In genomic region chr5:154923441-154924430, GRCh38 we compare ENCODE assay signal across 33 cellular contexts. TPM values are rescaled to one million over a fixed set of nuclear protein-coding genes. Genes with fewer than 3 reads are reported as not detected.
DNase-seq lines count a peak whose midpoint lies in the region; ATAC-seq and TF ChIP-seq lines count a peak whose summit lies in the region.
"Had no signal": no experiment of that assay in that cellular context is flagged by ENCODE, and none has a peak within 500 bp of the region (broad histone marks: within the 10 kb centered on the region; RNA-seq: fewer than 3 reads in every experiment).

No MANE protein-coding gene starts in this region.

- H3K4me3 ChIP-seq in choroid plexus epithelial cell (ENCODE audit: low read depth, low read length) (no peak overlapping the region), OCI-LY7 (ENCODE audit: low read depth, low read length, poor library complexity, severe bottlenecking) (no peak overlapping the region)
- H3K4me3 ChIP-seq: body of pancreas, esophagus muscularis mucosa, HAP-1, upper lobe of left lung had no signal

- CTCF ChIA-PET in OCI-LY7 (lab: Charles Lee; ENCODE audit: unreplicated experiment) = no interaction called here

- intact Hi-C loops in OCI-LY7 (cut with micrococcal nuclease; ENCODE audit: unreplicated experiment) = no loop called here

- no peaks in the 10 kb centered on the region for H3K9me2 ChIP-seq in OCI-LY7 (ENCODE audit: insufficient read depth, low read length)

- POLR2A ChIA-PET in OCI-LY7 (lab: Charles Lee) = interaction anchor here (0.6 kb wide), 1 partner anchor 9 kb away, joined by 3 read pairs; no protein-coding TSS in a partner anchor

- H3K4me2 ChIP-seq in OCI-LY7 (ENCODE audit: low read length) = no peak overlapping the region

- TF ChIP-seq CTCF in choroid plexus epithelial cell (conservative IDR thresholded peaks at IDR 0.05; ENCODE audit: low read depth, low read length) (no peak), OCI-LY7 (conservative IDR thresholded peaks at IDR 0.05; ENCODE audit: low read length) (no peak)

- H3K9me3 ChIP-seq in OCI-LY7 (ENCODE audit: low read length) = no peaks in the 10 kb centered on the region
- H3K9me3 ChIP-seq: body of pancreas, esophagus muscularis mucosa, HAP-1, upper lobe of left lung had no signal

- H4K20me1 ChIP-seq in OCI-LY7 (ENCODE audit: insufficient read depth, low read length) = peaks cover 7% of the 10 kb centered on the region; the same call in 1 of the 2 replicates

- no peaks in the 10 kb centered on the region for H3K4me1 ChIP-seq in OCI-LY7 (ENCODE audit: insufficient read depth, low read length, poor library complexity, severe bottlenecking)
- H3K4me1 ChIP-seq: body of pancreas, esophagus muscularis mucosa, HAP-1, upper lobe of left lung had no signal

- no peaks in the 10 kb centered on the region for H3K79me2 ChIP-seq in OCI-LY7 (ENCODE audit: insufficient read depth, low read depth, low read length)

- no peak overlapping the region for H2AFZ ChIP-seq in OCI-LY7 (ENCODE audit: low read length)

- DNase-seq in Daoy (ENCODE audit: low read depth) (peak; percentile 19), M059J (ENCODE audit: low read depth) (peak; percentile 8), choroid plexus epithelial cell (ENCODE audit: low read depth) (peak; percentile 32), kidney tubule cell (ENCODE audit: low spot score) (peak; percentile 25), activated gamma-delta T cell (lab: John Stamatoyannopoulos, UW) (no peak), OCI-LY7 (ENCODE audit: low spot score) (no peak), NOMO-1 treated with dmso at 0.1 percent for 144 hours (lab: John Stamatoyannopoulos, UW; ENCODE audit: unreplicated experiment) (no peak)
- DNase-seq: activated CD4-positive, alpha-beta T cell treated with anti-CD3 and anti-CD28 coated beads, Interleukin-2, amount 10 ng/mL, durations not matched to agents 24 days and 14 days; activated effector memory CD4-positive, alpha-beta T cell treated with anti-CD3 and anti-CD28 coated beads, Interleukin-2, amount 50 U/mL, for 16 hours; activated naive CD8-positive, alpha-beta T cell treated with anti-CD3 and anti-CD28 coated beads for 36 hours; activated T-cell treated with anti-CD3 and anti-CD28 coated beads, Interleukin-2, amount 50 U/mL, for 1 hour; body of pancreas; C1 segment of cervical spinal cord; Calu3; cerebellar nuclear complex; DMS79 treated with DMSO at 0.1 percent for 48 hours; hippocampal formation; Karpas-422; left colon; NCI-H1417 treated with DMSO at 0.1 percent for 48 hours; NCI-H2081 treated with DMSO at 0.1 percent for 48 hours; NCI-H226; NCI-H69; nephron progenitor cell; SIG-M5; stimulated activated naive B cell treated with anti-CD40 and anti-IgM and Interleukin-4, amounts not matched to agents 10 μg/mL and 1 μg/mL and 100 μg/mL, for 72 hours; SW 1271; T1000; upper lobe of left lung had no signal

- H3K36me3 ChIP-seq in OCI-LY7 (ENCODE audit: insufficient read depth, low read length) = peaks cover 87% of the 10 kb centered on the region

- H3K27ac ChIP-seq in OCI-LY7 (ENCODE audit: low read depth, low read length, poor library complexity, severe bottlenecking) = no peak overlapping the region
- H3K27ac ChIP-seq: body of pancreas, esophagus muscularis mucosa, upper lobe of left lung had no signal

- no peak for ATAC-seq in GM18502 (IDR thresholded peaks at IDR 0.05; ENCODE audit: poor library complexity, unreplicated experiment)
- ATAC-seq: body of pancreas; HepG2; left colon; stimulated activated naive B cell treated with anti-CD40 and anti-IgM and Interleukin-4, amounts not matched to agents 10 μg/mL and 1 μg/mL and 100 μg/mL, for 72 hours had no signal

- no TSS peak for BruUV-seq in OCI-LY7 (replicated peaks; lab: Mats Ljungman, UMichigan)

RNA-seq across cellular contexts. Expression of gene GEMIN5, which starts 14.3 kb away (rescaled TPM):
- 18.7 and 25.5 TPM in 2 replicates for total RNA-seq in Daoy (2014; rRNA removed; shearing (Covaris generic))
- 9.5 and 12.8 TPM in 2 replicates for total RNA-seq in M059J (2014; rRNA removed; shearing (Covaris generic))
- 17.9 and 20.1 TPM in 2 replicates for total RNA-seq in OCI-LY7 (2014; rRNA removed; shearing (Covaris generic))
- total RNA-seq in OCI-LY7 (2022) = 20.6 and 25.6 TPM in 2 replicates

RNA-seq across cellular contexts. Expression of gene MRPL22, which starts 17.1 kb away (rescaled TPM):
- total RNA-seq in Daoy (2014; rRNA removed; shearing (Covaris generic)) = 15.6 and 34.3 TPM in 2 replicates
- 55.4 and 57.6 TPM in 2 replicates for total RNA-seq in M059J (2014; rRNA removed; shearing (Covaris generic))
- total RNA-seq in OCI-LY7 (2014; rRNA removed; shearing (Covaris generic)) = 34.0 and 48.9 TPM in 2 replicates
- total RNA-seq in OCI-LY7 (2022) = 91.8 and 94.4 TPM in 2 replicates

Comparison
In these comparisons a context has a peak if more than half of its experiments do, and no peak if none do; other contexts are left out.
1. DNase-seq: peak in Daoy (single experiment), M059J (single experiment), choroid plexus epithelial cell (single experiment) and kidney tubule cell (single experiment); none in activated gamma-delta T cell (single experiment), OCI-LY7 (single experiment) and NOMO-1 treated with dmso at 0.1 percent for 144 hours (single experiment).